31 cellular contexts compared by ENCODE assay signal in genomic region chr5:109566361-109566760, GRCh38.
"Had no signal": no experiment of that assay in that cellular context is flagged by ENCODE, and none has a peak within 500 bp of the region (broad histone marks: within the 10 kb centered on the region; RNA-seq: fewer than 3 reads in every experiment).

No MANE protein-coding gene starts in this region.

- H3K9ac ChIP-seq: KMS-11, SK-N-SH had no signal

- H3K27ac ChIP-seq: brain microvascular endothelial cell, cardiac muscle cell, KMS-11, SJSA1 had no signal

- DNase-seq: activated CD4-positive, alpha-beta T cell treated with anti-CD3 and anti-CD28 coated beads, Interleukin-2, amount 10 ng/mL, durations not matched to agents 24 days and 14 days; activated CD4-positive, alpha-beta T cell treated with anti-CD3 and anti-CD28 coated beads, Interleukin-2, amount 50 U/mL, for 4 hours; activated CD8-positive, alpha-beta T cell treated with anti-CD3 and anti-CD28 coated beads for 36 hours; activated effector memory CD4-positive, alpha-beta T cell treated with anti-CD3 and anti-CD28 coated beads, Interleukin-2, amount 50 U/mL, for 16 hours; activated naive CD4-positive, alpha-beta T cell; activated naive CD4-positive, alpha-beta T cell treated with anti-CD3 and anti-CD28 coated beads, Interleukin-2, amount 50 U/mL, for 16 hours; activated naive CD8-positive, alpha-beta T cell treated with anti-CD3 and anti-CD28 coated beads for 36 hours; activated T-cell treated with anti-CD3 and anti-CD28 coated beads, Interleukin-2, amount 50 U/mL, for 1 hour; activated T-cell treated with anti-CD3 and anti-CD28 coated beads, Interleukin-2, amount 50 U/mL, for 72 hours; amniotic stem cell; aorta; brain microvascular endothelial cell; NCI-H1092 treated with DMSO at 0.1 percent for 48 hours; NCI-H1417; NCI-H146; NCI-H187; NCI-H2029 treated with DMSO at 0.1 percent for 48 hours; NCI-H2107; NCI-H2171; NCI-H510A; NCI-H526; NCI-H748 treated with DMSO at 0.1 percent for 48 hours; NK-92 treated with Interleukin-12 subunit alpha and Interleukin-12 subunit beta, amount 100 ng/mL, for 24 hours; OCI-M1; SHP77 treated with DMSO at 0.1 percent for 48 hours; SK-N-SH had no signal

- H3K36me3 ChIP-seq: brain microvascular endothelial cell, cardiac muscle cell, SJSA1 had no signal

- ATAC-seq: activated CD8-positive, alpha-beta T cell treated with anti-CD3 and anti-CD28 coated beads for 36 hours; activated T-cell treated with anti-CD3 and anti-CD28 coated beads, Interleukin-2, amount 50 U/mL, for 72 hours; activated T-helper 17 cell treated with anti-CD3 and anti-CD28 coated beads, Interleukin-2, amount 50 U/mL, for 72 hours had no signal

- H3K9me3 ChIP-seq: SJSA1, SK-N-SH had no signal

- H3K4me3 ChIP-seq: cardiac muscle cell, SJSA1 had no signal

- H3K4me1 ChIP-seq: SJSA1 had no signal

- H3K4me2 ChIP-seq: KMS-11, SK-N-SH had no signal

- H3K27me3 ChIP-seq: brain microvascular endothelial cell, cardiac muscle cell, SJSA1 had no signal

- FAIRE-seq: TTC549 had no signal
